In the genomic region with DNA sequence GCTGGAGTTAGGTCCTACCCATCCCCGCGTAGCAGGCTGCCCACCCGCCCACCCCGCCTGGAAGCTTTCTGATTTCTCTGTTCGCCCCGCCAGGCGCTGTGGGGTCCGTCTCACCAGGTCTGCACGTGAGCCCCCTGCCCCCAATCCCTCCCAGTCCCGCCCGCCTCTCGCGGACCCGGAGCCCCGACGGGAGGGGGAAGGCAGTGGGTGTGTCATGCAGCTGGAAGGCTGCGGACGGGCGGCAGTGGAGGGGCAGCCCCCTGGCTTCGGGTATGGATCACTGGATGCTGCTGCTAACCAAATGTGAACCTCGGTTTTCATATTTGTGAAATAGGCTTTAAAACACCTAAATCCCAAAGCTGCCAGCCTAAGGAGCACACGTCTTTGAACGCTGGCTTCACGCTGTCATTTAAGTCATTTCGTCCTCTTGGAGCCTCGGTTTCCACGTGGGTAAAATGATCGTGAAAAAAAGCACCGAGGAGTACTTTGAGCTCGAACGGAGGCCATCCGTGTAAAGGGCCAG, we compare ENCODE assay signal across 8 cellular contexts. TPM values are rescaled to one million over a fixed set of nuclear protein-coding genes. Genes with fewer than 3 reads are reported as not detected.
DNase-seq lines count a peak whose midpoint lies in the region; ATAC-seq and TF ChIP-seq lines count a peak whose summit lies in the region.

No MANE protein-coding gene starts in this region.

- H3K4me1 ChIP-seq in Peyer's patch (peaks cover 0 to 20% (median 6%) of the 10 kb centered on the region in 4 donors), fibroblast of lung (ENCODE audit: control insufficient read depth, extremely low read depth, insufficient read depth, low read length) (peaks cover 2% of the 10 kb centered on the region), gastrocnemius medialis (peaks cover 0 to 12% of the 10 kb centered on the region in 2 donors)

- H3K27ac ChIP-seq in Peyer's patch (peak overlapping the region in 1 of 4 donors; percentile 57), fibroblast of lung (ENCODE audit: insufficient read depth, low read length) (no peak overlapping the region), gastrocnemius medialis (no peak overlapping the region)

- ATAC-seq in gastrocnemius medialis (peak in 1 of 2 donors; percentile 27), GM21529 (IDR thresholded peaks at IDR 0.05; ENCODE audit: unreplicated experiment) (no peak)

- H3K36me3 ChIP-seq in Peyer's patch: no peaks in the 10 kb centered on the region
- H3K36me3 ChIP-seq in fibroblast of lung (ENCODE audit: control insufficient read depth, insufficient read depth, low read length): no peaks in the 10 kb centered on the region
- no peaks in the 10 kb centered on the region for H3K36me3 ChIP-seq in gastrocnemius medialis

- H3K4me3 ChIP-seq in Peyer's patch (peak overlapping the region; percentile 39 to 85 (median 68)), fibroblast of lung (replicated peaks in 1 of 4; ENCODE audit: control extremely low read depth in 1 of 4, insufficient read depth in 1 of 4, low read depth in 3 of 4, low read length in 4 of 4) (peak overlapping the region in 3 of 4 experiments; percentile 21 to 44 (median 39)), gastrocnemius medialis (peak overlapping the region; percentile 43 to 61 (median 51))

- H3K79me2 ChIP-seq in fibroblast of lung (ENCODE audit: control insufficient read depth, insufficient read depth, low read length): no peaks in the 10 kb centered on the region

- no peak overlapping the region for H2AFZ ChIP-seq in fibroblast of lung (ENCODE audit: low read length)

- DNase-seq in GOT3 (lab: John Stamatoyannopoulos, UW) (peak; percentile 96), Peyer's patch (no peak), fibroblast of lung (ENCODE audit: low read depth in 2 of 2) (no peak), gastrocnemius medialis (no peak), cerebellar nuclear complex (lab: John Stamatoyannopoulos, UW) (no peak), erythroblast (lab: John Stamatoyannopoulos, UW) (no peak), NCI-H345 treated with DMSO at 0.1 percent for 48 hours (lab: John Stamatoyannopoulos, UW; ENCODE audit: unreplicated experiment) (no peak)

- H4K20me1 ChIP-seq in fibroblast of lung (ENCODE audit: control insufficient read depth, extremely low read depth, insufficient read depth, low read length): no peaks in the 10 kb centered on the region

- TF ChIP-seq CTCF in Peyer's patch (IDR thresholded peaks at IDR 0.05) (no peak), fibroblast of lung (conservative IDR thresholded peaks at IDR 0.05 in 1 of 2, IDR thresholded peaks at IDR 0.05 in 1 of 2; ENCODE audit: low read depth in 1 of 2, low read length in 2 of 2) (no peak), gastrocnemius medialis (IDR thresholded peaks at IDR 0.05 in 4 of 5, conservative IDR thresholded peaks at IDR 0.05 in 1 of 5) (no peak)

- peak overlapping the region; percentile 51 for H3K4me2 ChIP-seq in fibroblast of lung (ENCODE audit: extremely low read depth, insufficient read depth, low read length)

- H3K27me3 ChIP-seq in Peyer's patch (no peaks in the 10 kb centered on the region), fibroblast of lung (ENCODE audit: control insufficient read depth, insufficient read depth, low read length) (peaks cover 40% of the 10 kb centered on the region), gastrocnemius medialis (peaks cover 37 to 58% (median 43%) of the 10 kb centered on the region in 3 donors)

- no peaks in the 10 kb centered on the region for H3K9me3 ChIP-seq in Peyer's patch
- H3K9me3 ChIP-seq in fibroblast of lung (ENCODE audit: control insufficient read depth, insufficient read depth, low read depth, low read length): no peaks in the 10 kb centered on the region
- H3K9me3 ChIP-seq in gastrocnemius medialis: no peaks in the 10 kb centered on the region

- intact Hi-C loops in gastrocnemius medialis (cut with DNase I; ENCODE audit: low total_unique reads): no loop called here

- H3K9ac ChIP-seq in fibroblast of lung (ENCODE audit: insufficient read depth, low read length): no peak overlapping the region

- in situ Hi-C loops in gastrocnemius medialis (cut with MboI; ENCODE audit: low sequenced_read_pairs in 4 of 4): no loop called here

- TF ChIP-seq POLR2A in Peyer's patch (IDR thresholded peaks at IDR 0.05): no peak
- no peak for TF ChIP-seq POLR2A in gastrocnemius medialis (IDR thresholded peaks at IDR 0.05)
- no peak for TF ChIP-seq POLR2A in erythroblast (IDR thresholded peaks at IDR 0.05; ENCODE audit: low read length)

RNA-seq across cellular contexts. Expression of gene BIK, which starts 0.6 kb away (rescaled TPM):
- total RNA-seq in Peyer's patch (10 to 100 TPM in 2 of 4 donors, 1 to 10 TPM in 1, not detected in 1; 7.4 to 16.5 (median 15.6) TPM), fibroblast of lung (not detected in 2 replicates), gastrocnemius medialis (not detected)
- polyA plus RNA-seq in fibroblast of lung: not detected in 2 replicates
- not detected in 2 replicates for polyA plus RNA-seq in fibroblast of lung (2012)
- polyA minus RNA-seq in fibroblast of lung (ENCODE audit: low replicate concordance): not detected in 2 replicates

RNA-seq across cellular contexts. Expression of gene TTLL1, which starts 20.8 kb away (rescaled TPM):
- 1 to 10 TPM; 1.7 to 5.0 (median 3.5) TPM for total RNA-seq in Peyer's patch
- 13.4 and 15.7 TPM in 2 replicates for total RNA-seq in fibroblast of lung
- 11.7 and 15.8 TPM in 2 replicates for polyA plus RNA-seq in fibroblast of lung
- 9.1 and 10.7 TPM in 2 replicates for polyA plus RNA-seq in fibroblast of lung (2012)
- polyA minus RNA-seq in fibroblast of lung (ENCODE audit: low replicate concordance): 14.1 and 19.9 TPM in 2 replicates
- 1 to 10 TPM; 1.3 to 2.0 (median 1.8) TPM for total RNA-seq in gastrocnemius medialis

RNA-seq across cellular contexts. Expression of gene MCAT, which starts 33.2 kb away (rescaled TPM):
- total RNA-seq in Peyer's patch (10 to 100 TPM in 3 of 4 donors, 1 to 10 TPM in 1; 9.1 to 28.5 (median 15.1) TPM), fibroblast of lung (8.4 and 8.5 TPM in 2 replicates), gastrocnemius medialis (10 to 100 TPM; 18.2 to 33.7 (median 31.1) TPM)
- polyA plus RNA-seq in fibroblast of lung: 9.3 and 12.1 TPM in 2 replicates
- polyA plus RNA-seq in fibroblast of lung (2012): 11.4 and 15.6 TPM in 2 replicates
- polyA minus RNA-seq in fibroblast of lung (ENCODE audit: low replicate concordance): 5.9 and 11.4 TPM in 2 replicates

RNA-seq across cellular contexts. Expression of gene TSPO, which starts 41.4 kb away (rescaled TPM):
- total RNA-seq in Peyer's patch (100 to 1,000 TPM; 220 to 304 (median 270) TPM), fibroblast of lung (179 and 243 TPM in 2 replicates), gastrocnemius medialis (100 to 1,000 TPM; 101 to 174 (median 113) TPM)
- 47.5 and 67.1 TPM in 2 replicates for polyA plus RNA-seq in fibroblast of lung
- polyA plus RNA-seq in fibroblast of lung (2012): 172 and 274 TPM in 2 replicates
- polyA minus RNA-seq in fibroblast of lung (ENCODE audit: low replicate concordance): 16.6 and 21.0 TPM in 2 replicates
